8 cellular contexts compared by ENCODE assay signal in the genomic region with DNA sequence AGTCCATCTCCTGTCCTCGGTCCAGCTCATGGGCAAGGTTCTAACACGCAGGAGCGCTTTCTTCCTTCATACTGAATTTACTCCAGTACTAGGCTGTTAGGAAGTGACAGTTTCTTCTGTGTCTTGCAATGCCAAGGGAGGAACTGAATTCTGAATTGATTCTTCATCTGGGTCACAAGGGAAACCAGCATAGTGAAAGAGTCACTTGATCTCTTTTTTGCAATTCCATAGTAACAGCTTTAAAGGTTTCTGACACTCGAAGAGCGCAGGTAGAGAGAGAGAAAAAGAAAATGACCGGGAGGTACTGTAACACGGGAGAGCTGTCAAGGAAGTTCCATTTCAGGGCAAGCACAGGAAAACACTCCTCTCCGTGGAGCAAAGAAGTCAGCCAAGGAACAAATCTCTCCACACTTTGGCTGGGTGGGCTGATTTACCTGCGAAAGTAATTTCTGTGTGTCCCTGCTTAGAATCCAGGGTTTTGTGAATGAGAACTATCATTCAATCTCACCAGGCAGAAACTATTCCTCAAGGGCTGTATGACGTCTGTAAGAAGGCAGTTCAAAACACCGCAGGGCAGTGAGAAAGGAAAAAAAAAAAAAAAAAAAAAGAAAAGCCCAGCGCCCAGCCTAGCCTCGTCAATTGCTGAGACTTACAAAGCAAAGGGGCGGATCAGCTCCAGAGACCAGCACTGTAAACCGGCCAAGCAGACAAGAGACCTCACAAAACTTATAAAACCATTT.
A peak's percentile ranks its signal among the peaks of the same experiment; 100 is the strongest.
DNase-seq lines count a peak whose midpoint lies in the region; ATAC-seq and TF ChIP-seq lines count a peak whose summit lies in the region.

No MANE protein-coding gene starts in this region.

- H3K9me3 ChIP-seq in hepatocyte (ENCODE audit: low read depth) (no peaks in the 10 kb centered on the region), prostate gland (no peaks in the 10 kb centered on the region)

- H3K4me3 ChIP-seq in hepatocyte, result peak overlapping the region; percentile 37
- H3K4me3 ChIP-seq in prostate gland, result peak overlapping the region; percentile 35 to 43

- peaks cover 38% of the 10 kb centered on the region for H3K79me2 ChIP-seq in hepatocyte

- H3K27me3 Mint-ChIP-seq in activated CD4-positive, alpha-beta memory T cell treated with anti-CD3 and anti-CD28 coated beads for 36 hours, result peaks cover 18% of the 10 kb centered on the region
- H3K27me3 Mint-ChIP-seq in activated CD4-positive, alpha-beta memory T cell treated with anti-CD3 and anti-CD28 coated beads, Interleukin-2, amount 10 ng/mL, durations not matched to agents 7 days and 5 days, result peaks cover 27% of the 10 kb centered on the region
- peaks cover 20% of the 10 kb centered on the region for H3K27me3 Mint-ChIP-seq in activated naive CD8-positive, alpha-beta T cell treated with anti-CD3 and anti-CD28 coated beads, Interleukin-2, amount 50 U/mL, for 24 hours

- H4K20me1 ChIP-seq in hepatocyte (ENCODE audit: insufficient read depth, poor library complexity, severe bottlenecking), result no peaks in the 10 kb centered on the region

- H3K27ac Mint-ChIP-seq in activated CD4-positive, alpha-beta memory T cell treated with anti-CD3 and anti-CD28 coated beads for 36 hours, result no peak overlapping the region
- no peak overlapping the region for H3K27ac Mint-ChIP-seq in activated CD4-positive, alpha-beta memory T cell treated with anti-CD3 and anti-CD28 coated beads, Interleukin-2, amount 10 ng/mL, durations not matched to agents 7 days and 5 days
- H3K27ac Mint-ChIP-seq in activated naive CD8-positive, alpha-beta T cell treated with anti-CD3 and anti-CD28 coated beads, Interleukin-2, amount 50 U/mL, for 24 hours, result no peak overlapping the region

- no peaks in the 10 kb centered on the region for H3K9me2 ChIP-seq in hepatocyte (replicated peaks; ENCODE audit: insufficient read depth)

- intact Hi-C loops in activated CD4-positive, alpha-beta memory T cell treated with anti-CD3 and anti-CD28 coated beads for 36 hours (cut with micrococcal nuclease), result no loop called here
- intact Hi-C loops in prostate gland (cut with DNase I), result no loop called here

- H3K27ac ChIP-seq in hepatocyte (peak overlapping the region; percentile 88), prostate gland (peak overlapping the region; percentile 87 to 89)

- ATAC-seq in activated naive CD8-positive, alpha-beta T cell treated with anti-CD3 and anti-CD28 coated beads, Interleukin-2, amount 50 U/mL, for 24 hours, result peak; percentile 33
- ATAC-seq in HG02642 (IDR thresholded peaks at IDR 0.05; ENCODE audit: poor library complexity, unreplicated experiment) (no peak), GM18870 (IDR thresholded peaks at IDR 0.05; ENCODE audit: unreplicated experiment) (no peak)

- H3K4me2 ChIP-seq in hepatocyte, result peak overlapping the region; percentile 79

- no peak for DNase-seq in activated CD4-positive, alpha-beta memory T cell treated with anti-CD3 and anti-CD28 coated beads for 36 hours
- DNase-seq in activated CD4-positive, alpha-beta memory T cell treated with anti-CD3 and anti-CD28 coated beads, Interleukin-2, amount 10 ng/mL, durations not matched to agents 7 days and 5 days, result no peak
- DNase-seq in activated naive CD8-positive, alpha-beta T cell treated with anti-CD3 and anti-CD28 coated beads, Interleukin-2, amount 50 U/mL, for 24 hours, result no peak
- DNase-seq in hepatocyte (ENCODE audit: low spot score) (peak; percentile 68), prostate gland (ENCODE audit: low spot score) (peak; percentile 70), mesenteric fat pad (ENCODE audit: low spot score) (no peak)

- H3K27me3 ChIP-seq in hepatocyte (no peaks in the 10 kb centered on the region), prostate gland (replicated peaks; ENCODE audit: insufficient read depth) (no peaks in the 10 kb centered on the region)

- TF ChIP-seq CTCF in hepatocyte (IDR thresholded peaks at IDR 0.05; ENCODE audit: poor library complexity), result no peak
- no peak for TF ChIP-seq CTCF in prostate gland (IDR thresholded peaks at IDR 0.05)

- CTCF ChIA-PET in activated CD4-positive, alpha-beta memory T cell treated with anti-CD3 and anti-CD28 coated beads for 36 hours (lab: Charles Lee), result no interaction called here
- CTCF ChIA-PET in activated CD4-positive, alpha-beta memory T cell treated with anti-CD3 and anti-CD28 coated beads, Interleukin-2, amount 10 ng/mL, durations not matched to agents 7 days and 5 days (lab: Charles Lee), result no interaction called here

- H3K36me3 ChIP-seq in hepatocyte (replicated peaks; ENCODE audit: insufficient read depth, low read depth), result no peaks in the 10 kb centered on the region
- no peaks in the 10 kb centered on the region for H3K36me3 ChIP-seq in prostate gland

- no peaks in the 10 kb centered on the region for H3K9me3 Mint-ChIP-seq in activated CD4-positive, alpha-beta memory T cell treated with anti-CD3 and anti-CD28 coated beads for 36 hours
- no peaks in the 10 kb centered on the region for H3K9me3 Mint-ChIP-seq in activated CD4-positive, alpha-beta memory T cell treated with anti-CD3 and anti-CD28 coated beads, Interleukin-2, amount 10 ng/mL, durations not matched to agents 7 days and 5 days
- H3K9me3 Mint-ChIP-seq in activated naive CD8-positive, alpha-beta T cell treated with anti-CD3 and anti-CD28 coated beads, Interleukin-2, amount 50 U/mL, for 24 hours, result no peaks in the 10 kb centered on the region

- peaks cover 8% of the 10 kb centered on the region for H3K4me1 Mint-ChIP-seq in activated CD4-positive, alpha-beta memory T cell treated with anti-CD3 and anti-CD28 coated beads for 36 hours (ENCODE audit: low read depth)
- peaks cover 2% of the 10 kb centered on the region for H3K4me1 Mint-ChIP-seq in activated CD4-positive, alpha-beta memory T cell treated with anti-CD3 and anti-CD28 coated beads, Interleukin-2, amount 10 ng/mL, durations not matched to agents 7 days and 5 days
- H3K4me1 Mint-ChIP-seq in activated naive CD8-positive, alpha-beta T cell treated with anti-CD3 and anti-CD28 coated beads, Interleukin-2, amount 50 U/mL, for 24 hours, result peaks cover 11% of the 10 kb centered on the region

- H3K36me3 Mint-ChIP-seq in activated CD4-positive, alpha-beta memory T cell treated with anti-CD3 and anti-CD28 coated beads for 36 hours, result no peaks in the 10 kb centered on the region
- no peaks in the 10 kb centered on the region for H3K36me3 Mint-ChIP-seq in activated CD4-positive, alpha-beta memory T cell treated with anti-CD3 and anti-CD28 coated beads, Interleukin-2, amount 10 ng/mL, durations not matched to agents 7 days and 5 days (ENCODE audit: low read depth)
- no peaks in the 10 kb centered on the region for H3K36me3 Mint-ChIP-seq in activated naive CD8-positive, alpha-beta T cell treated with anti-CD3 and anti-CD28 coated beads, Interleukin-2, amount 50 U/mL, for 24 hours (ENCODE audit: low read depth)

- POLR2A ChIA-PET in activated CD4-positive, alpha-beta memory T cell treated with anti-CD3 and anti-CD28 coated beads for 36 hours (lab: Charles Lee), result no interaction called here
- POLR2A ChIA-PET in activated CD4-positive, alpha-beta memory T cell treated with anti-CD3 and anti-CD28 coated beads, Interleukin-2, amount 10 ng/mL, durations not matched to agents 7 days and 5 days (lab: Charles Lee), result no interaction called here

- TF ChIP-seq POLR2A in prostate gland (IDR thresholded peaks at IDR 0.05), result no peak

- H3K4me1 ChIP-seq in hepatocyte (ENCODE audit: insufficient read depth) (peaks cover 7% of the 10 kb centered on the region), prostate gland (replicated peaks) (no peaks in the 10 kb centered on the region)

- 7% methylated on average over 15 of the region's 15 CpGs for WGBS in hepatocyte (ENCODE audit: low lambda C conversion rate, missing lambda C conversion rate)
- 1% methylated on average over 15 of the region's 15 CpGs for WGBS in prostate gland

- peak overlapping the region; percentile 6 for H3K4me3 Mint-ChIP-seq in activated CD4-positive, alpha-beta memory T cell treated with anti-CD3 and anti-CD28 coated beads for 36 hours
- no peak overlapping the region for H3K4me3 Mint-ChIP-seq in activated CD4-positive, alpha-beta memory T cell treated with anti-CD3 and anti-CD28 coated beads, Interleukin-2, amount 10 ng/mL, durations not matched to agents 7 days and 5 days
- peak overlapping the region; percentile 48 for H3K4me3 Mint-ChIP-seq in activated naive CD8-positive, alpha-beta T cell treated with anti-CD3 and anti-CD28 coated beads, Interleukin-2, amount 50 U/mL, for 24 hours

- H2AFZ ChIP-seq in hepatocyte, result peak overlapping the region; percentile 44

Comparison
In these comparisons a context has a peak if more than half of its experiments do, and no peak if none do; other contexts are left out.
1. DNase-seq: peak in hepatocyte (single experiment) and prostate gland (single experiment); none in activated CD4-positive, alpha-beta memory T cell treated with anti-CD3 and anti-CD28 coated beads for 36 hours (single experiment), activated CD4-positive, alpha-beta memory T cell treated with anti-CD3 and anti-CD28 coated beads, Interleukin-2, amount 10 ng/mL, durations not matched to agents 7 days and 5 days (single experiment), activated naive CD8-positive, alpha-beta T cell treated with anti-CD3 and anti-CD28 coated beads, Interleukin-2, amount 50 U/mL, for 24 hours (single experiment) and mesenteric fat pad (single experiment).